16 cellular contexts compared by ENCODE assay signal in the genomic region with DNA sequence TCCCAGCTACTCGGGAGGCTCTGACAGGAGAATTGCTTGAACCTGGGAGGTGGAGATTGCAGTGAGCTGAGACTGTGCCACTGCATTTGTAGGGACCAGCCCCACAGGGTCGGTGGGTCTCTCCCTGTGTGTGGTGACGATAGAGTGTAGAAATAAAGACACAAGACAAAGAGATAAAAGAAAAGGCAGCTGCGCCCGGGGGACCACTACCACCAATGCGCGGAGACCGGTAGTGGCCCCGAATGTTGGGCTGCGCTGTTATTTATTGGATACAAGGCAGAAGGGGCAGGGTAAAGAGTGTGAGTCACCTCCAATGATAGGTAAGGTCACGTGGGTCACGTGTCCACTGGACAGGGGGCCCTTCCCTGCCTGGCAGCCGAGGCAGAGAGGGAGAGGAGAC. TPM values are rescaled to one million over a fixed set of nuclear protein-coding genes. Genes with fewer than 3 reads are reported as not detected.
"Had no signal": no experiment of that assay in that cellular context is flagged by ENCODE, and none has a peak within 500 bp of the region (broad histone marks: within the 10 kb centered on the region; RNA-seq: fewer than 3 reads in every experiment).

No MANE protein-coding gene starts in this region.

RNA-seq across cellular contexts. Expression of a gene that starts 9.3 kb away (rescaled TPM):
- total RNA-seq: activated CD4-positive, alpha-beta memory T cell treated with anti-CD3 and anti-CD28 coated beads for 36 hours; activated CD4-positive, alpha-beta T cell treated with anti-CD3 and anti-CD28 coated beads, Interleukin-2, amount 10 ng/mL, durations not matched to agents 24 days and 14 days; activated CD8-positive, alpha-beta memory T cell treated with anti-CD3 and anti-CD28 coated beads for 36 hours; activated CD8-positive, alpha-beta T cell treated with anti-CD3 and anti-CD28 coated beads for 36 hours; activated naive CD4-positive, alpha-beta T cell treated with anti-CD3 and anti-CD28 coated beads for 36 hours; activated naive CD4-positive, alpha-beta T cell treated with anti-CD3 and anti-CD28 coated beads, Interleukin-2, amount 50 U/mL, for 72 hours; activated naive CD8-positive, alpha-beta T cell treated with anti-CD3 and anti-CD28 coated beads for 36 hours; activated T-cell treated with anti-CD3 and anti-CD28 coated beads, Interleukin-2, amount 50 U/mL, for 4 hours; activated T-cell treated with anti-CD3 and anti-CD28 coated beads, Interleukin-2, amount 50 U/mL, for 72 hours; activated T-helper 1 cell treated with anti-CD3 and anti-CD28 coated beads, Interleukin-12 subunit alpha, Interleukin-12 subunit beta, Interleukin-2, Interleukin-4 antibody, amounts not matched to agents 30 ng/mL and 10 ng/mL and 1 ng/mL, durations not matched to agents 14 hours and 24 hours and 36 hours; activated T-helper 17 cell treated with anti-CD3 and anti-CD28 coated beads, Interleukin-2, amount 50 U/mL, for 72 hours; astrocyte had no signal

RNA-seq across cellular contexts. Expression of a gene that starts 16.7 kb away (rescaled TPM):
- total RNA-seq: activated CD4-positive, alpha-beta memory T cell treated with anti-CD3 and anti-CD28 coated beads for 36 hours; activated CD4-positive, alpha-beta T cell treated with anti-CD3 and anti-CD28 coated beads, Interleukin-2, amount 10 ng/mL, durations not matched to agents 24 days and 14 days; activated CD8-positive, alpha-beta memory T cell treated with anti-CD3 and anti-CD28 coated beads for 36 hours; activated CD8-positive, alpha-beta T cell treated with anti-CD3 and anti-CD28 coated beads for 36 hours; activated naive CD4-positive, alpha-beta T cell treated with anti-CD3 and anti-CD28 coated beads for 36 hours; activated naive CD4-positive, alpha-beta T cell treated with anti-CD3 and anti-CD28 coated beads, Interleukin-2, amount 50 U/mL, for 72 hours; activated T-cell treated with anti-CD3 and anti-CD28 coated beads, Interleukin-2, amount 50 U/mL, for 4 hours; activated T-cell treated with anti-CD3 and anti-CD28 coated beads, Interleukin-2, amount 50 U/mL, for 72 hours; activated T-helper 1 cell treated with anti-CD3 and anti-CD28 coated beads, Interleukin-12 subunit alpha, Interleukin-12 subunit beta, Interleukin-2, Interleukin-4 antibody, amounts not matched to agents 30 ng/mL and 10 ng/mL and 1 ng/mL, durations not matched to agents 14 hours and 24 hours and 36 hours; activated T-helper 17 cell treated with anti-CD3 and anti-CD28 coated beads, Interleukin-2, amount 50 U/mL, for 72 hours; aorta; astrocyte; body of pancreas; cardiac septum had no signal
- polyA plus RNA-seq: adrenal gland, aorta had no signal

RNA-seq across cellular contexts. Expression of a gene that starts 41.4 kb away (rescaled TPM):
- total RNA-seq: activated CD4-positive, alpha-beta memory T cell treated with anti-CD3 and anti-CD28 coated beads for 36 hours; activated CD4-positive, alpha-beta T cell treated with anti-CD3 and anti-CD28 coated beads, Interleukin-2, amount 10 ng/mL, durations not matched to agents 24 days and 14 days; activated CD8-positive, alpha-beta memory T cell treated with anti-CD3 and anti-CD28 coated beads for 36 hours; activated CD8-positive, alpha-beta T cell treated with anti-CD3 and anti-CD28 coated beads for 36 hours; activated naive CD4-positive, alpha-beta T cell treated with anti-CD3 and anti-CD28 coated beads for 36 hours; activated naive CD4-positive, alpha-beta T cell treated with anti-CD3 and anti-CD28 coated beads, Interleukin-2, amount 50 U/mL, for 72 hours; activated naive CD8-positive, alpha-beta T cell treated with anti-CD3 and anti-CD28 coated beads for 36 hours; activated T-cell treated with anti-CD3 and anti-CD28 coated beads, Interleukin-2, amount 50 U/mL, for 4 hours; activated T-cell treated with anti-CD3 and anti-CD28 coated beads, Interleukin-2, amount 50 U/mL, for 72 hours; activated T-helper 1 cell treated with anti-CD3 and anti-CD28 coated beads, Interleukin-12 subunit alpha, Interleukin-12 subunit beta, Interleukin-2, Interleukin-4 antibody, amounts not matched to agents 30 ng/mL and 10 ng/mL and 1 ng/mL, durations not matched to agents 14 hours and 24 hours and 36 hours; activated T-helper 17 cell treated with anti-CD3 and anti-CD28 coated beads, Interleukin-2, amount 50 U/mL, for 72 hours; astrocyte had no signal

RNA-seq across cellular contexts. Expression of a gene that starts 42.4 kb away (rescaled TPM):
- total RNA-seq: astrocyte had no signal
